1 cellular context compared by ENCODE assay signal in the genomic region with DNA sequence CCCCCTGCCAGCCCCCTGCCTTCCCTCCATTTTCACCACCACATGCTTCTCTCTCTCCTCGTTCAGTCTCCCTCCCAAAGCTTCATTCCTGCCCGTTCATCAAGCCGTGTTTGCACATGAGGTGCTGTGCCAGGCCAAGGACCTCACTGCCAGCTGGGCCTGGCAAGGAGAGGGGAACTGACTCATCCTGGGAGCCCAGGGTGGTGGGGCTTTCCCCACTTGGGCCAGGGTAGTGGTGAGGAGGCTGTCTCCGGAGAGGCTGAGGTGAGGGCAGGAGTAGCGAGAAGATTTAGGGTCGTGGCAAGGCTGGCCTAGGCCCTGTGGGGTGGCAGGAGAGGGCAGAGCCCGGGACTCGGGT.
A peak's percentile ranks its signal among the peaks of the same experiment; 100 is the strongest.
TF ChIP-seq lines count a peak whose summit lies in the region.

No MANE protein-coding gene starts in this region.

TF ChIP-seq in GM12878, 131 proteins besides CTCF, POLR2A, EP300 and RAD21 (continued from another document and continues in another):
- TF ChIP-seq, protein P1, sequence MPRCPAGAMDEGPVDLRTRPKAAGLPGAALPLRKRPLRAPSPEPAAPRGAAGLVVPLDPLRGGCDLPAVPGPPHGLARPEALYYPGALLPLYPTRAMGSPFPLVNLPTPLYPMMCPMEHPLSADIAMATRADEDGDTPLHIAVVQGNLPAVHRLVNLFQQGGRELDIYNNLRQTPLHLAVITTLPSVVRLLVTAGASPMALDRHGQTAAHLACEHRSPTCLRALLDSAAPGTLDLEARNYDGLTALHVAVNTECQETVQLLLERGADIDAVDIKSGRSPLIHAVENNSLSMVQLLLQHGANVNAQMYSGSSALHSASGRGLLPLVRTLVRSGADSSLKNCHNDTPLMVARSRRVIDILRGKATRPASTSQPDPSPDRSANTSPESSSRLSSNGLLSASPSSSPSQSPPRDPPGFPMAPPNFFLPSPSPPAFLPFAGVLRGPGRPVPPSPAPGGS (IDR thresholded peaks at IDR 0.05; ENCODE audit: borderline replicate concordance, insufficient read depth, low read depth, low read length, poor library complexity, severe bottlenecking) = no peak
- TF ChIP-seq, protein P2, sequence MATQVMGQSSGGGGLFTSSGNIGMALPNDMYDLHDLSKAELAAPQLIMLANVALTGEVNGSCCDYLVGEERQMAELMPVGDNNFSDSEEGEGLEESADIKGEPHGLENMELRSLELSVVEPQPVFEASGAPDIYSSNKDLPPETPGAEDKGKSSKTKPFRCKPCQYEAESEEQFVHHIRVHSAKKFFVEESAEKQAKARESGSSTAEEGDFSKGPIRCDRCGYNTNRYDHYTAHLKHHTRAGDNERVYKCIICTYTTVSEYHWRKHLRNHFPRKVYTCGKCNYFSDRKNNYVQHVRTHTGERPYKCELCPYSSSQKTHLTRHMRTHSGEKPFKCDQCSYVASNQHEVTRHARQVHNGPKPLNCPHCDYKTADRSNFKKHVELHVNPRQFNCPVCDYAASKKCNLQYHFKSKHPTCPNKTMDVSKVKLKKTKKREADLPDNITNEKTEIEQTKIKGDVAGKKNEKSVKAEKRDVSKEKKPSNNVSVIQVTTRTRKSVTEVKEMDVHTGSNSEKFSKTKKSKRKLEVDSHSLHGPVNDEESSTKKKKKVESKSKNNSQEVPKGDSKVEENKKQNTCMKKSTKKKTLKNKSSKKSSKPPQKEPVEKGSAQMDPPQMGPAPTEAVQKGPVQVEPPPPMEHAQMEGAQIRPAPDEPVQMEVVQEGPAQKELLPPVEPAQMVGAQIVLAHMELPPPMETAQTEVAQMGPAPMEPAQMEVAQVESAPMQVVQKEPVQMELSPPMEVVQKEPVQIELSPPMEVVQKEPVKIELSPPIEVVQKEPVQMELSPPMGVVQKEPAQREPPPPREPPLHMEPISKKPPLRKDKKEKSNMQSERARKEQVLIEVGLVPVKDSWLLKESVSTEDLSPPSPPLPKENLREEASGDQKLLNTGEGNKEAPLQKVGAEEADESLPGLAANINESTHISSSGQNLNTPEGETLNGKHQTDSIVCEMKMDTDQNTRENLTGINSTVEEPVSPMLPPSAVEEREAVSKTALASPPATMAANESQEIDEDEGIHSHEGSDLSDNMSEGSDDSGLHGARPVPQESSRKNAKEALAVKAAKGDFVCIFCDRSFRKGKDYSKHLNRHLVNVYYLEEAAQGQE (IDR thresholded peaks at IDR 0.05; ENCODE audit: low read depth, low read length) = no peak
- TF ChIP-seq SUZ12 (IDR thresholded peaks at IDR 0.05; ENCODE audit: unreplicated experiment) (no peak), ZNF217 (IDR thresholded peaks at IDR 0.05) (no peak), BHLHE40 (IDR thresholded peaks at IDR 0.05; ENCODE audit: borderline replicate concordance in 1 of 2, low read depth in 2 of 2, low read length in 1 of 2) (no peak; a peak in 1 of 4 replicates), DPF2 (IDR thresholded peaks at IDR 0.05) (peak; percentile 73; the same call in 1 of the 2 replicates), RUNX3 (IDR thresholded peaks at IDR 0.05; ENCODE audit: low read length) (peak; percentile 20; the same call in 1 of the 2 replicates), TCF7 (IDR thresholded peaks at IDR 0.05; ENCODE audit: borderline replicate concordance) (no peak), LARP7 (IDR thresholded peaks at IDR 0.05) (no peak), POLR2AphosphoS5 (IDR thresholded peaks at IDR 0.05; ENCODE audit: low read length) (no peak), EZH2 (IDR thresholded peaks at IDR 0.05; ENCODE audit: borderline replicate concordance, control insufficient read depth, low read depth, low read length) (no peak), KLF5 (IDR thresholded peaks at IDR 0.05; ENCODE audit: partially characterized antibody) (no peak), IKZF1 (conservative IDR thresholded peaks at IDR 0.05) (0 out of 2 replicates have a peak, but pooled peaks have one; percentile 23), WRNIP1 (IDR thresholded peaks at IDR 0.05; ENCODE audit: borderline replicate concordance, low read depth, low read length) (no peak), EGR1 (IDR thresholded peaks at IDR 0.05; ENCODE audit: borderline replicate concordance in 1 of 2, low read depth in 2 of 2, low read length in 2 of 2) (no peak), IRF4 (IDR thresholded peaks at IDR 0.05; ENCODE audit: low read depth, low read length) (peak; percentile 41; the same call in 1 of the 2 replicates), BCL11A (IDR thresholded peaks at IDR 0.05; ENCODE audit: low read depth, low read length) (no peak), ASH2L (IDR thresholded peaks at IDR 0.05; ENCODE audit: borderline replicate concordance, low read depth) (no peak), BACH1 (IDR thresholded peaks at IDR 0.05; ENCODE audit: borderline replicate concordance) (no peak), JUNB (IDR thresholded peaks at IDR 0.05) (no peak), SRF (IDR thresholded peaks at IDR 0.05; ENCODE audit: low read depth in 2 of 2, low read length in 2 of 2) (no peak), ATF7 (IDR thresholded peaks at IDR 0.05; ENCODE audit: low read depth) (no peak), YBX1 (IDR thresholded peaks at IDR 0.05) (no peak), SPI1 (IDR thresholded peaks at IDR 0.05; ENCODE audit: borderline replicate concordance, insufficient read depth, low read depth, low read length) (peak; percentile 31; the same call in 1 of the 2 replicates), SMARCA5 (IDR thresholded peaks at IDR 0.05) (no peak), MTA2 (IDR thresholded peaks at IDR 0.05; ENCODE audit: low read depth) (no peak), TBL1XR1 (IDR thresholded peaks at IDR 0.05; ENCODE audit: low read depth, low read length) (no peak), TCF12 (IDR thresholded peaks at IDR 0.05; ENCODE audit: low read depth, low read length) (0 out of 2 replicates have a peak, but pooled peaks have one; percentile 34), SMAD1 (IDR thresholded peaks at IDR 0.05; ENCODE audit: low read depth, partially characterized antibody) (no peak), RAD51 (IDR thresholded peaks at IDR 0.05) (no peak), RCOR1 (conservative IDR thresholded peaks at IDR 0.05; ENCODE audit: low read depth, low read length) (no peak), RB1 (IDR thresholded peaks at IDR 0.05; ENCODE audit: borderline replicate concordance) (no peak), NR2F1 (conservative IDR thresholded peaks at IDR 0.05) (peak; percentile 42; the same call in 1 of the 2 replicates), IKZF2 (IDR thresholded peaks at IDR 0.05) (no peak)
- TF ChIP-seq, protein P3, sequence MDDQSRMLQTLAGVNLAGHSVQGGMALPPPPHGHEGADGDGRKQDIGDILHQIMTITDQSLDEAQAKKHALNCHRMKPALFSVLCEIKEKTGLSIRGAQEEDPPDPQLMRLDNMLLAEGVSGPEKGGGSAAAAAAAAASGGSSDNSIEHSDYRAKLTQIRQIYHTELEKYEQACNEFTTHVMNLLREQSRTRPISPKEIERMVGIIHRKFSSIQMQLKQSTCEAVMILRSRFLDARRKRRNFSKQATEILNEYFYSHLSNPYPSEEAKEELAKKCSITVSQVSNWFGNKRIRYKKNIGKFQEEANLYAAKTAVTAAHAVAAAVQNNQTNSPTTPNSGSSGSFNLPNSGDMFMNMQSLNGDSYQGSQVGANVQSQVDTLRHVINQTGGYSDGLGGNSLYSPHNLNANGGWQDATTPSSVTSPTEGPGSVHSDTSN (IDR thresholded peaks at IDR 0.05; ENCODE audit: insufficient replicate concordance, low read depth, low read length) = no peak
- TF ChIP-seq, protein P4, sequence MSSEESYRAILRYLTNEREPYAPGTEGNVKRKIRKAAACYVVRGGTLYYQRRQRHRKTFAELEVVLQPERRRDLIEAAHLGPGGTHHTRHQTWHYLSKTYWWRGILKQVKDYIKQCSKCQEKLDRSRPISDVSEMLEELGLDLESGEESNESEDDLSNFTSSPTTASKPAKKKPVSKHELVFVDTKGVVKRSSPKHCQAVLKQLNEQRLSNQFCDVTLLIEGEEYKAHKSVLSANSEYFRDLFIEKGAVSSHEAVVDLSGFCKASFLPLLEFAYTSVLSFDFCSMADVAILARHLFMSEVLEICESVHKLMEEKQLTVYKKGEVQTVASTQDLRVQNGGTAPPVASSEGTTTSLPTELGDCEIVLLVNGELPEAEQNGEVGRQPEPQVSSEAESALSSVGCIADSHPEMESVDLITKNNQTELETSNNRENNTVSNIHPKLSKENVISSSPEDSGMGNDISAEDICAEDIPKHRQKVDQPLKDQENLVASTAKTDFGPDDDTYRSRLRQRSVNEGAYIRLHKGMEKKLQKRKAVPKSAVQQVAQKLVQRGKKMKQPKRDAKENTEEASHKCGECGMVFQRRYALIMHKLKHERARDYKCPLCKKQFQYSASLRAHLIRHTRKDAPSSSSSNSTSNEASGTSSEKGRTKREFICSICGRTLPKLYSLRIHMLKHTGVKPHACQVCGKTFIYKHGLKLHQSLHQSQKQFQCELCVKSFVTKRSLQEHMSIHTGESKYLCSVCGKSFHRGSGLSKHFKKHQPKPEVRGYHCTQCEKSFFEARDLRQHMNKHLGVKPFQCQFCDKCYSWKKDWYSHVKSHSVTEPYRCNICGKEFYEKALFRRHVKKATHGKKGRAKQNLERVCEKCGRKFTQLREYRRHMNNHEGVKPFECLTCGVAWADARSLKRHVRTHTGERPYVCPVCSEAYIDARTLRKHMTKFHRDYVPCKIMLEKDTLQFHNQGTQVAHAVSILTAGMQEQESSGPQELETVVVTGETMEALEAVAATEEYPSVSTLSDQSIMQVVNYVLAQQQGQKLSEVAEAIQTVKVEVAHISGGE (CRISPR knock-in tag; IDR thresholded peaks at IDR 0.05) = no peak
- TF ChIP-seq, protein P5, sequence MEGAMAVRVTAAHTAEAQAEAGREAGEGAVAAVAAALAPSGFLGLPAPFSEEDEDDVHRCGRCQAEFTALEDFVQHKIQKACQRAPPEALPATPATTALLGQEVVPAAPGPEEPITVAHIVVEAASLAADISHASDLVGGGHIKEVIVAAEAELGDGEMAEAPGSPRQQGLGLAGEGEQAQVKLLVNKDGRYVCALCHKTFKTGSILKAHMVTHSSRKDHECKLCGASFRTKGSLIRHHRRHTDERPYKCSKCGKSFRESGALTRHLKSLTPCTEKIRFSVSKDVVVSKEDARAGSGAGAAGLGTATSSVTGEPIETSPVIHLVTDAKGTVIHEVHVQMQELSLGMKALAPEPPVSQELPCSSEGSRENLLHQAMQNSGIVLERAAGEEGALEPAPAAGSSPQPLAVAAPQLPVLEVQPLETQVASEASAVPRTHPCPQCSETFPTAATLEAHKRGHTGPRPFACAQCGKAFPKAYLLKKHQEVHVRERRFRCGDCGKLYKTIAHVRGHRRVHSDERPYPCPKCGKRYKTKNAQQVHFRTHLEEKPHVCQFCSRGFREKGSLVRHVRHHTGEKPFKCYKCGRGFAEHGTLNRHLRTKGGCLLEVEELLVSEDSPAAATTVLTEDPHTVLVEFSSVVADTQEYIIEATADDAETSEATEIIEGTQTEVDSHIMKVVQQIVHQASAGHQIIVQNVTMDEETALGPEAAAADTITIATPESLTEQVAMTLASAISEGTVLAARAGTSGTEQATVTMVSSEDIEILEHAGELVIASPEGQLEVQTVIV (IDR thresholded peaks at IDR 0.05; ENCODE audit: borderline replicate concordance, partially characterized antibody) = no peak
- TF ChIP-seq, protein P6, sequence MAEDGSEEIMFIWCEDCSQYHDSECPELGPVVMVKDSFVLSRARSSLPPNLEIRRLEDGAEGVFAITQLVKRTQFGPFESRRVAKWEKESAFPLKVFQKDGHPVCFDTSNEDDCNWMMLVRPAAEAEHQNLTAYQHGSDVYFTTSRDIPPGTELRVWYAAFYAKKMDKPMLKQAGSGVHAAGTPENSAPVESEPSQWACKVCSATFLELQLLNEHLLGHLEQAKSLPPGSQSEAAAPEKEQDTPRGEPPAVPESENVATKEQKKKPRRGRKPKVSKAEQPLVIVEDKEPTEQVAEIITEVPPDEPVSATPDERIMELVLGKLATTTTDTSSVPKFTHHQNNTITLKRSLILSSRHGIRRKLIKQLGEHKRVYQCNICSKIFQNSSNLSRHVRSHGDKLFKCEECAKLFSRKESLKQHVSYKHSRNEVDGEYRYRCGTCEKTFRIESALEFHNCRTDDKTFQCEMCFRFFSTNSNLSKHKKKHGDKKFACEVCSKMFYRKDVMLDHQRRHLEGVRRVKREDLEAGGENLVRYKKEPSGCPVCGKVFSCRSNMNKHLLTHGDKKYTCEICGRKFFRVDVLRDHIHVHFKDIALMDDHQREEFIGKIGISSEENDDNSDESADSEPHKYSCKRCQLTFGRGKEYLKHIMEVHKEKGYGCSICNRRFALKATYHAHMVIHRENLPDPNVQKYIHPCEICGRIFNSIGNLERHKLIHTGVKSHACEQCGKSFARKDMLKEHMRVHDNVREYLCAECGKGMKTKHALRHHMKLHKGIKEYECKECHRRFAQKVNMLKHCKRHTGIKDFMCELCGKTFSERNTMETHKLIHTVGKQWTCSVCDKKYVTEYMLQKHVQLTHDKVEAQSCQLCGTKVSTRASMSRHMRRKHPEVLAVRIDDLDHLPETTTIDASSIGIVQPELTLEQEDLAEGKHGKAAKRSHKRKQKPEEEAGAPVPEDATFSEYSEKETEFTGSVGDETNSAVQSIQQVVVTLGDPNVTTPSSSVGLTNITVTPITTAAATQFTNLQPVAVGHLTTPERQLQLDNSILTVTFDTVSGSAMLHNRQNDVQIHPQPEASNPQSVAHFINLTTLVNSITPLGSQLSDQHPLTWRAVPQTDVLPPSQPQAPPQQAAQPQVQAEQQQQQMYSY (CRISPR knock-in tag; IDR thresholded peaks at IDR 0.05) = no peak
- TF ChIP-seq, protein P7, sequence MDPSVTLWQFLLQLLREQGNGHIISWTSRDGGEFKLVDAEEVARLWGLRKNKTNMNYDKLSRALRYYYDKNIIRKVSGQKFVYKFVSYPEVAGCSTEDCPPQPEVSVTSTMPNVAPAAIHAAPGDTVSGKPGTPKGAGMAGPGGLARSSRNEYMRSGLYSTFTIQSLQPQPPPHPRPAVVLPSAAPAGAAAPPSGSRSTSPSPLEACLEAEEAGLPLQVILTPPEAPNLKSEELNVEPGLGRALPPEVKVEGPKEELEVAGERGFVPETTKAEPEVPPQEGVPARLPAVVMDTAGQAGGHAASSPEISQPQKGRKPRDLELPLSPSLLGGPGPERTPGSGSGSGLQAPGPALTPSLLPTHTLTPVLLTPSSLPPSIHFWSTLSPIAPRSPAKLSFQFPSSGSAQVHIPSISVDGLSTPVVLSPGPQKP (IDR thresholded peaks at IDR 0.05; ENCODE audit: low read depth, low read length) = no peak
- TF ChIP-seq, protein P8, sequence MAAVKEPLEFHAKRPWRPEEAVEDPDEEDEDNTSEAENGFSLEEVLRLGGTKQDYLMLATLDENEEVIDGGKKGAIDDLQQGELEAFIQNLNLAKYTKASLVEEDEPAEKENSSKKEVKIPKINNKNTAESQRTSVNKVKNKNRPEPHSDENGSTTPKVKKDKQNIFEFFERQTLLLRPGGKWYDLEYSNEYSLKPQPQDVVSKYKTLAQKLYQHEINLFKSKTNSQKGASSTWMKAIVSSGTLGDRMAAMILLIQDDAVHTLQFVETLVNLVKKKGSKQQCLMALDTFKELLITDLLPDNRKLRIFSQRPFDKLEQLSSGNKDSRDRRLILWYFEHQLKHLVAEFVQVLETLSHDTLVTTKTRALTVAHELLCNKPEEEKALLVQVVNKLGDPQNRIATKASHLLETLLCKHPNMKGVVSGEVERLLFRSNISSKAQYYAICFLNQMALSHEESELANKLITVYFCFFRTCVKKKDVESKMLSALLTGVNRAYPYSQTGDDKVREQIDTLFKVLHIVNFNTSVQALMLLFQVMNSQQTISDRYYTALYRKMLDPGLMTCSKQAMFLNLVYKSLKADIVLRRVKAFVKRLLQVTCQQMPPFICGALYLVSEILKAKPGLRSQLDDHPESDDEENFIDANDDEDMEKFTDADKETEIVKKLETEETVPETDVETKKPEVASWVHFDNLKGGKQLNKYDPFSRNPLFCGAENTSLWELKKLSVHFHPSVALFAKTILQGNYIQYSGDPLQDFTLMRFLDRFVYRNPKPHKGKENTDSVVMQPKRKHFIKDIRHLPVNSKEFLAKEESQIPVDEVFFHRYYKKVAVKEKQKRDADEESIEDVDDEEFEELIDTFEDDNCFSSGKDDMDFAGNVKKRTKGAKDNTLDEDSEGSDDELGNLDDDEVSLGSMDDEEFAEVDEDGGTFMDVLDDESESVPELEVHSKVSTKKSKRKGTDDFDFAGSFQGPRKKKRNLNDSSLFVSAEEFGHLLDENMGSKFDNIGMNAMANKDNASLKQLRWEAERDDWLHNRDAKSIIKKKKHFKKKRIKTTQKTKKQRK (IDR thresholded peaks at IDR 0.05; ENCODE audit: low read depth, low read length) = no peak
